In the genomic region with DNA sequence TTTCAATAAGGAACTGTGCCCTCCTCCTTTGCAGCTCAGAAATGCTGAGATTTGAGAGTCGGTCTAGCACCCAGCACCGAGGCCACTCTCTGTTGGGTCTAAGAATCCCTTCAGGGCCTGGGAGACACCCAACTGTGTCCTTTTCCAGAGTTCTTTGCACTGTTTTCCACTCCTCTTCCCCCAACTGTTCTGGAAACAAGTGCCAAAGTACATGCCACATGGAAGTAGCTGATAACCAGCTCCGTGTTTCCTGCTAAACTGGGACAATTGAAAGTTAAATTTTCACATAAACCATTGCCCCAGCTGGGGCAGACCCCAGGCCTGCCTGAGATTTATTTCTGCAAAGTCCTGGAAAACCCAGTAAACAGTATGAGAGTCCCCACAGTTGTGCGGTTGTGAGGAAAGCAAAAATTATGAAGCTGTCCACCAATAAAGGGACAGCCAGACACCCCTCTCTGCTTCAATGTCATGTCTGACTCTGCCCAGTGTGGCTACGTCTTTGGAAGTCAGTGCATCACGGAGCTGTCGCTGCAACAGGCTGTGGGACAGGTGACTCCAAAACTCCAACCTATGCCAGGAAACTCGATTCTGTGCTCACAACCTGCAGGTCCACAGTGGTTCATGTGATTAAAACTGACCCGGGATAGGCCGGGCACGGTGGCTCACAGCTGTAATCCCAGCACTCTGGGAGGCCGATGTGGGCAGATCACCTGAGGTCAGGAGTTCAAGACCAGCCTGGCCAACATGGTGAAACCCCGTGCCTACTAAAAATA, we compare ENCODE assay signal across 15 cellular contexts.
DNase-seq lines count a peak whose midpoint lies in the region; FAIRE-seq and TF ChIP-seq lines count a peak whose summit lies in the region.
"Had no signal": no experiment of that assay in that cellular context is flagged by ENCODE, and none has a peak within 500 bp of the region (broad histone marks: within the 10 kb centered on the region; RNA-seq: fewer than 3 reads in every experiment).

No MANE protein-coding gene starts in this region.

- H4K5ac ChIP-seq in H1 (ENCODE audit: insufficient read length, low read depth, low read length), result no peak overlapping the region

- no peak overlapping the region for H3K14ac ChIP-seq in H1 (ENCODE audit: insufficient read length)

- TF ChIP-seq POLR2A in H1 (IDR thresholded peaks at IDR 0.05; ENCODE audit: control extremely low read depth in 1 of 2, low read depth in 2 of 2, low read length in 2 of 2) (no peak), GM12892 (IDR thresholded peaks at IDR 0.05; ENCODE audit: low read depth, low read length) (no peak)

- H2BK5ac ChIP-seq in H1 (ENCODE audit: low read depth, low read length), result no peak overlapping the region; the same call in 1 of the 2 replicates

- CTCF ChIA-PET in H1 (lab: Charles Lee; ENCODE audit: partially characterized antibody), result interaction anchor here (1.0 kb wide), 1 partner anchor 116 kb away, joined by 3 read pairs; no protein-coding TSS in a partner anchor

- H3K27me3 ChIP-seq in BLaER1 treated with 17β-estradiol and CSF1 and Interleukin-3, amounts not matched to agents 10 nM and 100 nM, result no peaks in the 10 kb centered on the region
- no peaks in the 10 kb centered on the region; a peak in 1 of 7 replicates for H3K27me3 ChIP-seq in H1 (replicated peaks in 1 of 4; ENCODE audit: control insufficient read depth in 3 of 4, extremely low read depth in 1 of 4, insufficient read depth in 3 of 4, low read length in 3 of 4)
- H3K27me3 ChIP-seq in liver (ENCODE audit: control insufficient read depth in 4 of 4, insufficient read depth in 4 of 4, low read length in 3 of 4), result no peaks in the 10 kb centered on the region
- H3K27me3 ChIP-seq: BLaER1 had no signal

- 93% methylated on average over 13 of the region's 13 CpGs; no CpG with 5 or more reads in 1 of the 2 experiments for WGBS in H1 (ENCODE audit: extremely low coverage in 1 of 2, insufficient coverage in 1 of 2, insufficient read length in 1 of 2, insufficient replicate concordance in 2 of 2, low coverage in 1 of 2, low lambda C conversion rate in 2 of 2, missing lambda C conversion rate in 1 of 2), 2 experiments
- WGBS in liver, result 44% methylated on average over 13 of the region's 13 CpGs

- no peak overlapping the region for H3K23ac ChIP-seq in H1 (ENCODE audit: insufficient read length)

- no peak for TF ChIP-seq EP300 in H1 (IDR thresholded peaks at IDR 0.05; ENCODE audit: borderline replicate concordance in 1 of 2, low read depth in 2 of 2, low read length in 2 of 2)

- H3K56ac ChIP-seq in H1 (replicated peaks; ENCODE audit: insufficient read length, low read depth, low read length), result no peak overlapping the region

- H3K4me3 ChIP-seq in BLaER1 treated with 17β-estradiol and CSF1 and Interleukin-3, amounts not matched to agents 10 nM and 100 nM, result no peak overlapping the region
- no peak overlapping the region for H3K4me3 ChIP-seq in H1 (ENCODE audit: extremely low read depth in 1 of 4, insufficient read depth in 2 of 4, low read depth in 3 of 4, low read length in 4 of 4)
- H3K4me3 ChIP-seq in liver (ENCODE audit: low read depth in 1 of 3, low read length in 3 of 3), result no peak overlapping the region
- H3K4me3 ChIP-seq: BLaER1, GM12878, HAP-1 had no signal

- H4K20me1 ChIP-seq in BLaER1 treated with 17β-estradiol and CSF1 and Interleukin-3, amounts not matched to agents 10 nM and 100 nM, result no peaks in the 10 kb centered on the region
- peaks cover 0 to 9% of the 10 kb centered on the region in 2 experiments for H4K20me1 ChIP-seq in H1 (replicated peaks in 1 of 2; ENCODE audit: control insufficient read depth in 1 of 2, insufficient read depth in 2 of 2, low read length in 2 of 2)
- H4K20me1 ChIP-seq: BLaER1 had no signal

- peak overlapping the region in 10 of 11 experiments; percentile 63 to 97 (median 89); a peak in 16 of 22 replicates for H3K4me2 ChIP-seq in BLaER1 treated with 17β-estradiol and CSF1 and Interleukin-3, amounts not matched to agents 10 nM and 100 nM
- no peak overlapping the region for H3K4me2 ChIP-seq in H1 (ENCODE audit: insufficient read depth in 1 of 2, low read depth in 2 of 2, low read length in 2 of 2)

- H2BK120ac ChIP-seq in H1 (replicated peaks; ENCODE audit: low read depth, low read length), result no peak overlapping the region

- H3K18ac ChIP-seq in H1 (ENCODE audit: extremely low read depth, low read length), result no peak overlapping the region

- no peak for TF ChIP-seq RAD21 in H1 (IDR thresholded peaks at IDR 0.05 in 1 of 2, conservative IDR thresholded peaks at IDR 0.05 in 1 of 2; ENCODE audit: low read depth in 2 of 2, low read length in 2 of 2)
- TF ChIP-seq RAD21 in liver (IDR thresholded peaks at IDR 0.05), result peak in 1 of 2 donors; percentile 57

- H3K79me2 ChIP-seq in H1 (ENCODE audit: control insufficient read depth in 1 of 2, insufficient read depth in 2 of 2, low read length in 2 of 2), result no peaks in the 10 kb centered on the region

- DNase-seq in H1 (ENCODE audit: low read depth in 1 of 2, low spot score in 2 of 2), result no peak
- peak; percentile 57 for DNase-seq in posterior vena cava (ENCODE audit: low spot score)
- no peak for DNase-seq in GDM1 (lab: John Stamatoyannopoulos, UW)
- no peak for DNase-seq in GM12892 (ENCODE audit: insufficient read length)
- no peak for DNase-seq in NOMO-1 treated with dmso at 0.1 percent for 144 hours (lab: John Stamatoyannopoulos, UW; ENCODE audit: unreplicated experiment)
- DNase-seq: 8988T; AML-193; CD4-positive, CD25-positive, alpha-beta regulatory T cell; DMS53; GOT3 had no signal

- H3K36me3 ChIP-seq in BLaER1 treated with 17β-estradiol and CSF1 and Interleukin-3, amounts not matched to agents 10 nM and 100 nM, result no peaks in the 10 kb centered on the region
- H3K36me3 ChIP-seq in H1 (ENCODE audit: control insufficient read depth in 2 of 4, insufficient read depth in 4 of 4, low read length in 3 of 4) (peaks cover 0 to 4% (median 0%) of the 10 kb centered on the region in 4 experiments; a peak in 1 of 8 replicates), liver (ENCODE audit: control insufficient read depth in 4 of 4, insufficient read depth in 3 of 4, low read depth in 1 of 4, low read length in 3 of 4) (no peaks in the 10 kb centered on the region)
- H3K36me3 ChIP-seq: BLaER1, HAP-1 had no signal

- no peak overlapping the region for H2BK12ac ChIP-seq in H1 (ENCODE audit: low read depth, low read length)

- H3K9me3 ChIP-seq in BLaER1 treated with 17β-estradiol and CSF1 and Interleukin-3, amounts not matched to agents 10 nM and 100 nM (replicated peaks in 1 of 11), result peaks cover 0 to 15% (median 0%) of the 10 kb centered on the region in 11 experiments; a peak in 7 of 22 replicates
- H3K9me3 ChIP-seq in H1 (ENCODE audit: insufficient read depth in 2 of 2, low read depth in 1 of 2, low read length in 1 of 2), result no peaks in the 10 kb centered on the region; a peak in 1 of 4 replicates
- no peaks in the 10 kb centered on the region for H3K9me3 ChIP-seq in liver (ENCODE audit: control insufficient read depth in 4 of 4, low read length in 3 of 4)
- H3K9me3 ChIP-seq: HAP-1 had no signal

- H3K23me2 ChIP-seq in H1 (ENCODE audit: low read depth, low read length), result peaks cover 10% of the 10 kb centered on the region; the same call in 1 of the 2 replicates

- no peak overlapping the region for H2AK5ac ChIP-seq in H1 (ENCODE audit: low read depth, low read length)

- no peak overlapping the region for H3K9ac ChIP-seq in BLaER1 treated with 17β-estradiol and CSF1 and Interleukin-3, amounts not matched to agents 10 nM and 100 nM
- no peak overlapping the region for H3K9ac ChIP-seq in H1 (replicated peaks in 1 of 4; ENCODE audit: extremely low read depth in 1 of 4, low read depth in 3 of 4, low read length in 3 of 4)
- H3K9ac ChIP-seq in liver (ENCODE audit: low read depth in 1 of 2, low read length in 2 of 2), result peak overlapping the region in 1 of 2 donors; percentile 16
- H3K9ac ChIP-seq: BLaER1 had no signal

- H3K27ac ChIP-seq in BLaER1 treated with 17β-estradiol and CSF1 and Interleukin-3, amounts not matched to agents 10 nM and 100 nM, result peak overlapping the region in 3 of 11 experiments; percentile 20 to 64 (median 30); a peak in 5 of 22 replicates
- H3K27ac ChIP-seq in H1 (ENCODE audit: low read depth, low read length) (no peak overlapping the region), liver (ENCODE audit: low read depth in 1 of 2, low read length in 2 of 2) (peak overlapping the region; percentile 63 to 64)
- H3K27ac ChIP-seq: BLaER1 had no signal

- TF ChIP-seq CTCF in H1 (IDR thresholded peaks at IDR 0.05; ENCODE audit: control extremely low read depth in 1 of 3, insufficient read depth in 1 of 3, low read depth in 1 of 3, low read length in 3 of 3) (no peak), liver (IDR thresholded peaks at IDR 0.05; ENCODE audit: low read depth, low read length, missing input control) (no peak)

- H4K91ac ChIP-seq in H1 (replicated peaks; ENCODE audit: insufficient read length, low read length), result no peak overlapping the region

- no peak overlapping the region for H4K8ac ChIP-seq in H1 (ENCODE audit: extremely low read depth, insufficient read depth, low read length)

- no peak for FAIRE-seq in H1 (lab: Jason Lieb, UNC)
- no peak for FAIRE-seq in GM12892 (lab: Jason Lieb, UNC)
- FAIRE-seq: GM12878 had no signal

- H2AFZ ChIP-seq in H1 (ENCODE audit: low read length), result no peak overlapping the region

- H2BK20ac ChIP-seq in H1 (ENCODE audit: low read length), result peak overlapping the region; percentile 94; the same call in 1 of the 2 replicates

- H3K79me1 ChIP-seq in H1 (ENCODE audit: low read depth, low read length), result no peaks in the 10 kb centered on the region

- intact Hi-C loops in posterior vena cava (cut with DNase I), result no loop called here

- peaks cover 60 to 79% (median 73%) of the 10 kb centered on the region in 10 experiments for H3K4me1 ChIP-seq in BLaER1 treated with 17β-estradiol and CSF1 and Interleukin-3, amounts not matched to agents 10 nM and 100 nM
- H3K4me1 ChIP-seq in H1 (replicated peaks in 1 of 4; ENCODE audit: control insufficient read depth in 3 of 4, insufficient read depth in 4 of 4, low read length in 3 of 4) (peaks cover 0 to 23% (median 10%) of the 10 kb centered on the region in 4 experiments; a peak in 5 of 7 replicates), liver (ENCODE audit: control insufficient read depth in 4 of 4, insufficient read depth in 4 of 4, low read length in 3 of 4) (peaks cover 10 to 18% (median 14%) of the 10 kb centered on the region in 4 donors)
- H3K4me1 ChIP-seq: HAP-1 had no signal

- no peak overlapping the region for H3K4ac ChIP-seq in H1 (replicated peaks; ENCODE audit: insufficient read length, low read depth, low read length)

- H2BK15ac ChIP-seq in H1 (ENCODE audit: low read length), result no peak overlapping the region

- POLR2A ChIA-PET in H1 (lab: Charles Lee; ENCODE audit: partially characterized antibody), result no interaction called here

TF ChIP-seq in H1, 55 proteins besides CTCF, POLR2A, EP300 and RAD21 (continues in another document):
- no peak for TF ChIP-seq CEBPB (IDR thresholded peaks at IDR 0.05; ENCODE audit: low read depth, low read length)
- TF ChIP-seq SP4 (IDR thresholded peaks at IDR 0.05; ENCODE audit: low read length), result no peak

TF ChIP-seq in liver, 16 proteins besides CTCF, POLR2A, EP300 and RAD21 (continues in another document):
- no peak for TF ChIP-seq TAF1 (conservative IDR thresholded peaks at IDR 0.05)

Comparison
In these comparisons a context has a peak if more than half of its experiments do, and no peak if none do; other contexts are left out.
1. H3K4me2 ChIP-seq: peak in BLaER1 treated with 17β-estradiol and CSF1 and Interleukin-3, amounts not matched to agents 10 nM and 100 nM (10 of 11); none in H1 (0 of 2).